Comparison of ENCODE assay signal across 1 cellular context in the genomic region with DNA sequence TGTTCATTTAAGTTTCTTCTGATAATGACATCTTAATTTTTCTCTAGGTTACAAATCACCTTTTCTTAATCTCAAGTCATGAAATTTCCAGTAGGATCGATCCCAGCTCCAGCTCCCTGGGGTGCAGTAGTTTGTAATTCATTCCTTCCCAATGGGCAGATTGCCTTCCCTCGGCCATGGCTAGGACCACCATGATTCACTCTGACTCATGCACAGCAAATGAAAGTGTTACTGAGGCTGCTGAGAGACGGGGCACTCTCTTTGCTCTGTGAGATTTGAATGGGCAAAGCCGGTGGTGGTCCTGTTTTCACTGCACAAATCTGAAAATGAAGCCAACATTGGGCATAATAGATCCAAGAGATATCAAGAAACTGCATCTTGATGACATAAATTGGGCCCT.
TF ChIP-seq lines count a peak whose summit lies in the region.

No MANE protein-coding gene starts in this region.

TF ChIP-seq in HepG2, 621 proteins besides CTCF, POLR2A, EP300 and RAD21 (continued from another document):
- TF ChIP-seq SIX1 (CRISPR knock-in tag; IDR thresholded peaks at IDR 0.05; ENCODE audit: borderline replicate concordance) (no peak), SP140L (CRISPR knock-in tag; IDR thresholded peaks at IDR 0.05; ENCODE audit: borderline replicate concordance) (no peak), SOX6 (IDR thresholded peaks at IDR 0.05) (no peak), SOX6 (CRISPR knock-in tag; IDR thresholded peaks at IDR 0.05) (no peak)
- TF ChIP-seq, protein P1, sequence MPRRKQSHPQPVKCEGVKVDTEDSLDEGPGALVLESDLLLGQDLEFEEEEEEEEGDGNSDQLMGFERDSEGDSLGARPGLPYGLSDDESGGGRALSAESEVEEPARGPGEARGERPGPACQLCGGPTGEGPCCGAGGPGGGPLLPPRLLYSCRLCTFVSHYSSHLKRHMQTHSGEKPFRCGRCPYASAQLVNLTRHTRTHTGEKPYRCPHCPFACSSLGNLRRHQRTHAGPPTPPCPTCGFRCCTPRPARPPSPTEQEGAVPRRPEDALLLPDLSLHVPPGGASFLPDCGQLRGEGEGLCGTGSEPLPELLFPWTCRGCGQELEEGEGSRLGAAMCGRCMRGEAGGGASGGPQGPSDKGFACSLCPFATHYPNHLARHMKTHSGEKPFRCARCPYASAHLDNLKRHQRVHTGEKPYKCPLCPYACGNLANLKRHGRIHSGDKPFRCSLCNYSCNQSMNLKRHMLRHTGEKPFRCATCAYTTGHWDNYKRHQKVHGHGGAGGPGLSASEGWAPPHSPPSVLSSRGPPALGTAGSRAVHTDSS (CRISPR knock-in tag; conservative IDR thresholded peaks at IDR 0.05), result no peak
